2 cellular contexts compared by ENCODE assay signal in genomic region chr2:118856978-118857676, GRCh38.
A peak's percentile ranks its signal among the peaks of the same experiment; 100 is the strongest.
TF ChIP-seq lines count a peak whose summit lies in the region.

No MANE protein-coding gene starts in this region.

TF ChIP-seq in GM23338, 12 proteins besides CTCF, POLR2A, EP300 and RAD21:
- peak; percentile 94 for TF ChIP-seq EZH2 (IDR thresholded peaks at IDR 0.05; ENCODE audit: low read depth, unreplicated experiment)
- TF ChIP-seq, protein P1, sequence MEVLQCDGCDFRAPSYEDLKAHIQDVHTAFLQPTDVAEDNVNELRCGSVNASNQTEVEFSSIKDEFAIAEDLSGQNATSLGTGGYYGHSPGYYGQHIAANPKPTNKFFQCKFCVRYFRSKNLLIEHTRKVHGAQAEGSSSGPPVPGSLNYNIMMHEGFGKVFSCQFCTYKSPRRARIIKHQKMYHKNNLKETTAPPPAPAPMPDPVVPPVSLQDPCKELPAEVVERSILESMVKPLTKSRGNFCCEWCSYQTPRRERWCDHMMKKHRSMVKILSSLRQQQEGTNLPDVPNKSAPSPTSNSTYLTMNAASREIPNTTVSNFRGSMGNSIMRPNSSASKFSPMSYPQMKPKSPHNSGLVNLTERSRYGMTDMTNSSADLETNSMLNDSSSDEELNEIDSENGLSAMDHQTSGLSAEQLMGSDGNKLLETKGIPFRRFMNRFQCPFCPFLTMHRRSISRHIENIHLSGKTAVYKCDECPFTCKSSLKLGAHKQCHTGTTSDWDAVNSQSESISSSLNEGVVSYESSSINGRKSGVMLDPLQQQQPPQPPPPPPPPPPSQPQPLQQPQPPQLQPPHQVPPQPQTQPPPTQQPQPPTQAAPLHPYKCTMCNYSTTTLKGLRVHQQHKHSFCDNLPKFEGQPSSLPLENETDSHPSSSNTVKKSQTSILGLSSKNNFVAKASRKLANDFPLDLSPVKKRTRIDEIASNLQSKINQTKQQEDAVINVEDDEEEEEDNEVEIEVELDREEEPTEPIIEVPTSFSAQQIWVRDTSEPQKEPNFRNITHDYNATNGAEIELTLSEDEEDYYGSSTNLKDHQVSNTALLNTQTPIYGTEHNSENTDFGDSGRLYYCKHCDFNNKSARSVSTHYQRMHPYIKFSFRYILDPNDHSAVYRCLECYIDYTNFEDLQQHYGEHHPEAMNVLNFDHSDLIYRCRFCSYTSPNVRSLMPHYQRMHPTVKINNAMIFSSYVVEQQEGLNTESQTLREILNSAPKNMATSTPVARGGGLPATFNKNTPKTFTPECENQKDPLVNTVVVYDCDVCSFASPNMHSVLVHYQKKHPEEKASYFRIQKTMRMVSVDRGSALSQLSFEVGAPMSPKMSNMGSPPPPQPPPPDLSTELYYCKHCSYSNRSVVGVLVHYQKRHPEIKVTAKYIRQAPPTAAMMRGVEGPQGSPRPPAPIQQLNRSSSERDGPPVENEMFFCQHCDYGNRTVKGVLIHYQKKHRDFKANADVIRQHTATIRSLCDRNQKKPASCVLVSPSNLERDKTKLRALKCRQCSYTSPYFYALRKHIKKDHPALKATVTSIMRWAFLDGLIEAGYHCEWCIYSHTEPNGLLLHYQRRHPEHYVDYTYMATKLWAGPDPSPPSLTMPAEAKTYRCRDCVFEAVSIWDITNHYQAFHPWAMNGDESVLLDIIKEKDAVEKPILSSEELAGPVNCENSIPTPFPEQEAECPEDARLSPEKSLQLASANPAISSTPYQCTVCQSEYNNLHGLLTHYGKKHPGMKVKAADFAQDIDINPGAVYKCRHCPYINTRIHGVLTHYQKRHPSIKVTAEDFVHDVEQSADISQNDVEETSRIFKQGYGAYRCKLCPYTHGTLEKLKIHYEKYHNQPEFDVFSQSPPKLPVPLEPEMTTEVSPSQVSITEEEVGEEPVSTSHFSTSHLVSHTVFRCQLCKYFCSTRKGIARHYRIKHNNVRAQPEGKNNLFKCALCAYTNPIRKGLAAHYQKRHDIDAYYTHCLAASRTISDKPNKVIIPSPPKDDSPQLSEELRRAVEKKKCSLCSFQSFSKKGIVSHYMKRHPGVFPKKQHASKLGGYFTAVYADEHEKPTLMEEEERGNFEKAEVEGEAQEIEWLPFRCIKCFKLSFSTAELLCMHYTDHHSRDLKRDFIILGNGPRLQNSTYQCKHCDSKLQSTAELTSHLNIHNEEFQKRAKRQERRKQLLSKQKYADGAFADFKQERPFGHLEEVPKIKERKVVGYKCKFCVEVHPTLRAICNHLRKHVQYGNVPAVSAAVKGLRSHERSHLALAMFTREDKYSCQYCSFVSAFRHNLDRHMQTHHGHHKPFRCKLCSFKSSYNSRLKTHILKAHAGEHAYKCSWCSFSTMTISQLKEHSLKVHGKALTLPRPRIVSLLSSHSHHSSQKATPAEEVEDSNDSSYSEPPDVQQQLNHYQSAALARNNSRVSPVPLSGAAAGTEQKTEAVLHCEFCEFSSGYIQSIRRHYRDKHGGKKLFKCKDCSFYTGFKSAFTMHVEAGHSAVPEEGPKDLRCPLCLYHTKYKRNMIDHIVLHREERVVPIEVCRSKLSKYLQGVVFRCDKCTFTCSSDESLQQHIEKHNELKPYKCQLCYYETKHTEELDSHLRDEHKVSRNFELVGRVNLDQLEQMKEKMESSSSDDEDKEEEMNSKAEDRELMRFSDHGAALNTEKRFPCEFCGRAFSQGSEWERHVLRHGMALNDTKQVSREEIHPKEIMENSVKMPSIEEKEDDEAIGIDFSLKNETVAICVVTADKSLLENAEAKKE (CRISPR knock-in tag; IDR thresholded peaks at IDR 0.05), result no peak
- TF ChIP-seq EZH2phosphoT487 (IDR thresholded peaks at IDR 0.05; ENCODE audit: unreplicated experiment), result peak; percentile 41

TF ChIP-seq in H1, 55 proteins besides CTCF, POLR2A, EP300 and RAD21:
- peak; percentile 33; the same call in 1 of the 2 replicates for TF ChIP-seq E2F6 (IDR thresholded peaks at IDR 0.05)
- TF ChIP-seq RNF2 (IDR thresholded peaks at IDR 0.05; ENCODE audit: borderline replicate concordance, low read depth, low read length, missing control alignments, poor library complexity, severe bottlenecking), result peak; percentile 73
- no peak for TF ChIP-seq HDAC6 (IDR thresholded peaks at IDR 0.05; ENCODE audit: low read depth, low read length)
- TF ChIP-seq SUZ12 (IDR thresholded peaks at IDR 0.05; ENCODE audit: low read length), result peak; percentile 88
- no peak for TF ChIP-seq SIRT6 (IDR thresholded peaks at IDR 0.05; ENCODE audit: low read length)
- TF ChIP-seq EZH2 (IDR thresholded peaks at IDR 0.05; ENCODE audit: low read depth, low read length, severe bottlenecking), result peak; percentile 94
